ENCODE assay signal across 25 cellular contexts in genomic region chrX:627995-628394, GRCh38. TPM values are rescaled to one million over a fixed set of nuclear protein-coding genes. Genes with fewer than 3 reads are reported as not detected.
"Had no signal": no experiment of that assay in that cellular context is flagged by ENCODE, and none has a peak within 500 bp of the region (broad histone marks: within the 10 kb centered on the region; RNA-seq: fewer than 3 reads in every experiment).

No MANE protein-coding gene starts in this region.

- H3K79me2 ChIP-seq: hepatocyte had no signal

- H3K27ac ChIP-seq: dorsolateral prefrontal cortex, epithelial cell of prostate, esophagus muscularis mucosa, hepatocyte, neutrophil, psoas muscle, right lobe of liver, suprapubic skin, tibial artery, upper lobe of left lung, uterus had no signal

- H3K4me3 Mint-ChIP-seq: natural killer cell treated with Interleukin-12 subunit alpha and Interleukin-12 subunit beta and Interleukin-15 and Interleukin-18, amount 100 ng/mL, for 72 hours; stimulated activated effector memory CD8-positive, alpha-beta T cell treated with anti-CD3 and anti-CD28 coated beads, Interleukin-12 subunit alpha, Interleukin-12 subunit beta, amount 100 ng/mL, for 72 hours had no signal

- H2AFZ ChIP-seq: hepatocyte had no signal

- H3K4me1 ChIP-seq: psoas muscle, right lobe of liver, uterus had no signal

- H3K27ac Mint-ChIP-seq: natural killer cell treated with Interleukin-12 subunit alpha and Interleukin-12 subunit beta and Interleukin-15 and Interleukin-18, amount 100 ng/mL, for 72 hours had no signal

- DNase-seq: cortex of kidney; effector CD8-positive, alpha-beta T cell; left colon; left ventricle myocardium superior; mesenchymal stem cell; midbrain; stimulated activated CD4-positive, alpha-beta T cell treated with anti-CD3 and anti-CD28 coated beads, Interleukin-4, amount 100 ng/mL, for 1 hour; stimulated activated CD8-positive, alpha-beta memory T cell treated with anti-CD3 and anti-CD28 coated beads, Interleukin-4, amount 100 ng/mL, for 48 hours; stimulated activated naive CD8-positive, alpha-beta T cell treated with anti-CD3 and anti-CD28 coated beads, Interleukin-15, Interleukin-2, amounts not matched to agents 100 U/mL and 50 U/mL, for 24 hours; tibial artery; upper lobe of left lung; uterus had no signal

- H3K9me3 ChIP-seq: esophagus muscularis mucosa, neutrophil, psoas muscle, right lobe of liver, suprapubic skin, tibial artery, upper lobe of left lung, uterus had no signal

- H3K36me3 Mint-ChIP-seq: stimulated activated effector memory CD8-positive, alpha-beta T cell treated with anti-CD3 and anti-CD28 coated beads, Interleukin-12 subunit alpha, Interleukin-12 subunit beta, amount 100 ng/mL, for 72 hours had no signal

- H3K4me2 ChIP-seq: hepatocyte had no signal

- H3K36me3 ChIP-seq: esophagus muscularis mucosa, neutrophil, right lobe of liver, suprapubic skin, tibial artery, upper lobe of left lung, uterus had no signal

- H3K4me3 ChIP-seq: dorsolateral prefrontal cortex, esophagus muscularis mucosa, hepatocyte, lung, psoas muscle, right lobe of liver, suprapubic skin, tibial artery, upper lobe of left lung, uterus had no signal

- ATAC-seq: left colon; left ventricle myocardium superior; natural killer cell treated with Interleukin-12 subunit alpha and Interleukin-12 subunit beta and Interleukin-15 and Interleukin-18, amount 100 ng/mL, for 72 hours; psoas muscle; right lobe of liver; stimulated activated effector memory CD8-positive, alpha-beta T cell treated with anti-CD3 and anti-CD28 coated beads, Interleukin-12 subunit alpha, Interleukin-12 subunit beta, amount 100 ng/mL, for 72 hours; stimulated activated naive CD8-positive, alpha-beta T cell treated with anti-CD3 and anti-CD28 coated beads, Interleukin-15, Interleukin-2, amounts not matched to agents 100 U/mL and 50 U/mL, for 24 hours had no signal

RNA-seq across cellular contexts. Expression of gene SHOX, which starts 2.6 kb away (rescaled TPM):
- total RNA-seq: fibroblast of villous mesenchyme; kidney epithelial cell; left ventricle myocardium superior; lung; natural killer cell treated with Interleukin-12 subunit alpha and Interleukin-12 subunit beta and Interleukin-15 and Interleukin-18, amount 100 ng/mL, for 72 hours; psoas muscle; right lobe of liver; upper lobe of left lung; uterus had no signal
- polyA plus RNA-seq: hepatocyte, lung had no signal
